17 cellular contexts compared by ENCODE assay signal in genomic region chr11:36222755-36223635, GRCh38.
DNase-seq lines count a peak whose midpoint lies in the region; ATAC-seq lines count a peak whose summit lies in the region.
"Had no signal": no experiment of that assay in that cellular context is flagged by ENCODE, and none has a peak within 500 bp of the region (broad histone marks: within the 10 kb centered on the region; RNA-seq: fewer than 3 reads in every experiment).

No MANE protein-coding gene starts in this region.

- no peaks in the 10 kb centered on the region for H3K4me1 Mint-ChIP-seq in natural killer cell treated with Interleukin-12 subunit alpha and Interleukin-12 subunit beta and Interleukin-15 and Interleukin-18, amount 100 ng/mL, for 72 hours (ENCODE audit: low read depth in 2 of 2)

- peaks cover 5% of the 10 kb centered on the region for H3K36me3 Mint-ChIP-seq in natural killer cell treated with Interleukin-12 subunit alpha and Interleukin-12 subunit beta and Interleukin-15 and Interleukin-18, amount 100 ng/mL, for 72 hours

- H3K27ac Mint-ChIP-seq in natural killer cell treated with Interleukin-12 subunit alpha and Interleukin-12 subunit beta and Interleukin-15 and Interleukin-18, amount 100 ng/mL, for 72 hours: no peak overlapping the region
- H3K27ac Mint-ChIP-seq: progenitor cell of endocrine pancreas, type B pancreatic cell had no signal

- H3K4me3 Mint-ChIP-seq in natural killer cell treated with Interleukin-12 subunit alpha and Interleukin-12 subunit beta and Interleukin-15 and Interleukin-18, amount 100 ng/mL, for 72 hours: no peak overlapping the region
- H3K4me3 Mint-ChIP-seq: type B pancreatic cell had no signal

- peaks cover 8 to 14% of the 10 kb centered on the region in 2 donors for H3K27me3 Mint-ChIP-seq in natural killer cell treated with Interleukin-12 subunit alpha and Interleukin-12 subunit beta and Interleukin-15 and Interleukin-18, amount 100 ng/mL, for 72 hours
- H3K27me3 Mint-ChIP-seq: progenitor cell of endocrine pancreas, type B pancreatic cell had no signal

- ATAC-seq in HG03378 (IDR thresholded peaks at IDR 0.05; ENCODE audit: unreplicated experiment): no peak
- ATAC-seq in natural killer cell treated with Interleukin-12 subunit alpha and Interleukin-12 subunit beta and Interleukin-15 and Interleukin-18, amount 100 ng/mL, for 72 hours: no peak
- ATAC-seq: gastrocnemius medialis, GM12878 had no signal

- peak; percentile 11 for DNase-seq in GM04504 (ENCODE audit: low read depth)
- peak; percentile 58 for DNase-seq in NCI-H2227 treated with DMSO at 0.1 percent for 48 hours (lab: John Stamatoyannopoulos, UW)
- DNase-seq in fibroblast of peridontal ligament (ENCODE audit: extremely low read depth): peak; percentile 18
- peak; percentile 59 for DNase-seq in retina
- DNase-seq in natural killer cell treated with Interleukin-12 subunit alpha and Interleukin-12 subunit beta and Interleukin-15 and Interleukin-18, amount 100 ng/mL, for 72 hours (ENCODE audit: low spot score): no peak
- no peak for DNase-seq in HUDEP-2 (lab: John Stamatoyannopoulos, UW; ENCODE audit: unreplicated experiment in 76 of 76)
- DNase-seq: activated CD4-positive, alpha-beta T cell treated with anti-CD3 and anti-CD28 coated beads for 48 hours; activated T-cell treated with anti-CD3 and anti-CD28 coated beads, Interleukin-2, amount 50 U/mL, for 48 hours; DND-41; gastrocnemius medialis; NCI-H748 treated with DMSO at 0.1 percent for 48 hours; stimulated activated CD4-positive, alpha-beta T cell treated with anti-CD3 and anti-CD28 coated beads, Interleukin-15, amount 100 ng/mL, for 24 hours; T-helper 2 cell had no signal

- H3K9me3 Mint-ChIP-seq in natural killer cell treated with Interleukin-12 subunit alpha and Interleukin-12 subunit beta and Interleukin-15 and Interleukin-18, amount 100 ng/mL, for 72 hours: peaks cover 5% of the 10 kb centered on the region

Comparison
In these comparisons a context has a peak if more than half of its experiments do, and no peak if none do; other contexts are left out.
1. DNase-seq: peak in GM04504 (single experiment), NCI-H2227 treated with DMSO at 0.1 percent for 48 hours (single experiment), fibroblast of peridontal ligament (single experiment) and retina (single experiment); none in natural killer cell treated with Interleukin-12 subunit alpha and Interleukin-12 subunit beta and Interleukin-15 and Interleukin-18, amount 100 ng/mL, for 72 hours (single experiment) and HUDEP-2 (0 of 76).